Comparison of ENCODE assay signal across 9 cellular contexts in the genomic region with DNA sequence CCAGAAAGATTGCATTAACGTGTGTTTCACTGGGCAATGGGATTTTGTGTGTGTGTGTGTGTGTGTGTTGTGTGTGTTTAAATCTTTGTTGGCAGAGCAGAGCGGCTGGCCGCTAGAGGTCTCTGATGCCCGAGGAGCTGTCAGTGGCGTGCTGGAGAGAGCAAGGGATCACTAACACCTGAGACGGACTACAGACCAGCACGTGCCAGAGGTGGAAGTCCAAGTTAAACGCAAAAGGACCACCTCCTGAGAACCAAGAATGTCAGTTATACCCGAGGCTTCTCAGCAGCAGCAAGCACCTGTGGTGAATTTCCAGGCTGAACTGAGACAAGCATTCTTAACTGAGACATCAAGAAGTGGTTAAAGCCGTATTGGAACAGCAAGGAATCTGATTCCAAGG. TPM values are rescaled to one million over a fixed set of nuclear protein-coding genes. Genes with fewer than 3 reads are reported as not detected.
DNase-seq lines count a peak whose midpoint lies in the region; ATAC-seq and TF ChIP-seq lines count a peak whose summit lies in the region.
"Had no signal": no experiment of that assay in that cellular context is flagged by ENCODE, and none has a peak within 500 bp of the region (broad histone marks: within the 10 kb centered on the region; RNA-seq: fewer than 3 reads in every experiment).

No MANE protein-coding gene starts in this region.

- no peak overlapping the region for H3K4me3 Mint-ChIP-seq in CD4-positive, alpha-beta memory T cell
- H3K4me3 Mint-ChIP-seq: natural killer cell had no signal

- H3K4me1 ChIP-seq in CD4-positive, alpha-beta memory T cell (ENCODE audit: insufficient read depth, low read length): no peaks in the 10 kb centered on the region
- H3K4me1 ChIP-seq in psoas muscle: no peaks in the 10 kb centered on the region

- H3K27me3 ChIP-seq in CD4-positive, alpha-beta memory T cell (ENCODE audit: insufficient read depth, low read length): no peaks in the 10 kb centered on the region
- peaks cover 0 to 17% (median 0%) of the 10 kb centered on the region in 3 donors for H3K27me3 ChIP-seq in psoas muscle (ENCODE audit: insufficient read depth in 3 of 3, low read length in 2 of 3)

- ATAC-seq in GM18907 (IDR thresholded peaks at IDR 0.05; ENCODE audit: unreplicated experiment) (peak; percentile 66), psoas muscle (peak; percentile 46 to 63 (median 53)), GM21526 (IDR thresholded peaks at IDR 0.05; ENCODE audit: low FRiP score, unreplicated experiment) (no peak)

- H3K36me3 Mint-ChIP-seq in CD4-positive, alpha-beta memory T cell: no peaks in the 10 kb centered on the region
- H3K36me3 Mint-ChIP-seq: natural killer cell had no signal

- DNase-seq in CD4-positive, alpha-beta memory T cell: peak in 4 of 5 donors; percentile 12 to 34 (median 20)
- peak; percentile 44 for DNase-seq in HK-2 (ENCODE audit: unreplicated experiment)
- peak; percentile 50 for DNase-seq in NCI-H82 treated with DMSO at 0.1 percent for 48 hours (lab: John Stamatoyannopoulos, UW; ENCODE audit: unreplicated experiment)
- DNase-seq in activated T-cell treated with anti-CD3 and anti-CD28 coated beads, Interleukin-2, amount 50 U/mL, for 1 hour: peak; percentile 33
- DNase-seq in globus pallidus (ENCODE audit: low spot score): peak; percentile 10
- peak; percentile 27 to 56 for DNase-seq in psoas muscle
- DNase-seq: natural killer cell had no signal

- H3K4me1 Mint-ChIP-seq in CD4-positive, alpha-beta memory T cell: peaks cover 0 to 2% (median 0%) of the 10 kb centered on the region in 4 donors
- H3K4me1 Mint-ChIP-seq: natural killer cell had no signal

- peak; percentile 22 for TF ChIP-seq CTCF in psoas muscle (IDR thresholded peaks at IDR 0.05)

- POLR2A ChIA-PET in CD4-positive, alpha-beta memory T cell (lab: Charles Lee; ENCODE audit: partially characterized antibody): no interaction called here

- CTCF ChIA-PET in CD4-positive, alpha-beta memory T cell (lab: Charles Lee; ENCODE audit: partially characterized antibody): interaction anchor here (0.8 to 3.3 kb wide), 3 partner anchors 264 to 591 kb away, joined by 3 to 22 read pairs (median 4); no protein-coding TSS in a partner anchor

- intact Hi-C loops in CD4-positive, alpha-beta memory T cell (cut with micrococcal nuclease): loop anchor here (1.0 kb wide), 1 partner anchor 9 kb away; a partner anchor contains a TSS
- intact Hi-C loops in psoas muscle (cut with DNase I): no loop called here

- H3K4me3 ChIP-seq in CD4-positive, alpha-beta memory T cell (ENCODE audit: low read length in 2 of 2): no peak overlapping the region
- no peak overlapping the region for H3K4me3 ChIP-seq in psoas muscle

- H3K27ac Mint-ChIP-seq in CD4-positive, alpha-beta memory T cell: no peak overlapping the region
- H3K27ac Mint-ChIP-seq: natural killer cell had no signal

- 2 to 5% (median 5%) methylated on average over 10 of the region's 10 CpGs for WGBS in psoas muscle, 3 donors

- peaks cover 3 to 14% of the 10 kb centered on the region in 2 donors for H3K27me3 Mint-ChIP-seq in CD4-positive, alpha-beta memory T cell

- H3K36me3 ChIP-seq in CD4-positive, alpha-beta memory T cell (ENCODE audit: insufficient read depth, low read length): no peaks in the 10 kb centered on the region
- H3K36me3 ChIP-seq in psoas muscle (ENCODE audit: insufficient read depth in 1 of 2, low read depth in 1 of 2): no peaks in the 10 kb centered on the region

- H3K9me3 Mint-ChIP-seq in CD4-positive, alpha-beta memory T cell: no peaks in the 10 kb centered on the region
- H3K9me3 Mint-ChIP-seq: natural killer cell had no signal

- H3K9me3 ChIP-seq in CD4-positive, alpha-beta memory T cell (ENCODE audit: control insufficient read depth in 1 of 2, low read length in 2 of 2): no peaks in the 10 kb centered on the region
- H3K9me3 ChIP-seq in psoas muscle: no peaks in the 10 kb centered on the region

- H3K27ac ChIP-seq in CD4-positive, alpha-beta memory T cell (ENCODE audit: low read depth, low read length): no peak overlapping the region
- H3K27ac ChIP-seq in psoas muscle: no peak overlapping the region

RNA-seq across cellular contexts. Expression of a gene that starts 9.0 kb away (rescaled TPM):
- total RNA-seq in CD4-positive, alpha-beta memory T cell: 10 to 100 TPM; 12.9 to 15.8 TPM
- polyA plus RNA-seq in CD4-positive, alpha-beta memory T cell: 1 to 10 TPM; 7.8 to 8.8 TPM
- total RNA-seq in psoas muscle: 1 to 10 TPM; 3.5 to 7.1 (median 5.3) TPM
- polyA plus RNA-seq in psoas muscle: 10 to 100 TPM in 1 of 3 donors, 1 to 10 TPM in 2; 7.5 to 19.2 (median 8.2) TPM

RNA-seq across cellular contexts. Expression of a gene that starts 54.8 kb away (rescaled TPM):
- not detected for total RNA-seq in CD4-positive, alpha-beta memory T cell
- not detected for polyA plus RNA-seq in CD4-positive, alpha-beta memory T cell
- not detected for total RNA-seq in psoas muscle
- polyA plus RNA-seq in psoas muscle: not detected
- total RNA-seq: natural killer cell had no signal
